6 cellular contexts compared by ENCODE assay signal in genomic region chr7:38477333-38477732, GRCh38.
"Had no signal": no experiment of that assay in that cellular context is flagged by ENCODE, and none has a peak within 500 bp of the region (broad histone marks: within the 10 kb centered on the region; RNA-seq: fewer than 3 reads in every experiment).

No MANE protein-coding gene starts in this region.

- ATAC-seq: HepG2, K562 had no signal

- H3K4me1 Mint-ChIP-seq: H9 had no signal

- H3K27ac ChIP-seq: GM23248, HL-60 had no signal

- H3K4me3 Mint-ChIP-seq: H9 had no signal

- DNase-seq: GM23248, H9, HCEC 1CT had no signal

- H2AFZ ChIP-seq: GM23248 had no signal

- H3K9me3 Mint-ChIP-seq: H9 had no signal

- H3K4me3 ChIP-seq: GM23248, K562 had no signal

- H3K9ac ChIP-seq: GM23248 had no signal
